In genomic region chr4:146368209-146368608, GRCh38 we compare ENCODE assay signal across 21 cellular contexts.
DNase-seq lines count a peak whose midpoint lies in the region; TF ChIP-seq lines count a peak whose summit lies in the region.
"Had no signal": no experiment of that assay in that cellular context is flagged by ENCODE, and none has a peak within 500 bp of the region (broad histone marks: within the 10 kb centered on the region; RNA-seq: fewer than 3 reads in every experiment).

No MANE protein-coding gene starts in this region.

- no peak overlapping the region for H3K9ac ChIP-seq in neural cell (ENCODE audit: low read length)
- H3K9ac ChIP-seq: GM23248 had no signal

- no peaks in the 10 kb centered on the region for H3K36me3 ChIP-seq in neural cell (ENCODE audit: insufficient read depth, low read length)
- H3K36me3 ChIP-seq: adrenal gland, colonic mucosa, stomach, vagina had no signal

- H3K4me3 ChIP-seq in neural cell (ENCODE audit: low read length): peak overlapping the region; percentile 11
- H3K4me3 ChIP-seq: adrenal gland, colonic mucosa, GM23248, K562, PC-9, stomach, vagina had no signal

- H3K79me2 ChIP-seq in neural cell (replicated peaks; ENCODE audit: insufficient read depth, low read length): no peaks in the 10 kb centered on the region

- DNase-seq in Ammon's horn (ENCODE audit: low spot score): peak; percentile 48
- peak; percentile 34 for DNase-seq in fibroblast of the conjunctiva (ENCODE audit: low read depth)
- no peak for DNase-seq in stimulated activated naive CD4-positive, alpha-beta T cell (lab: John Stamatoyannopoulos, UW)
- no peak for DNase-seq in GM13976 (ENCODE audit: low spot score)
- no peak for DNase-seq in RKO (ENCODE audit: low spot score)
- no peak for DNase-seq in ureter (ENCODE audit: low spot score)
- DNase-seq: activated CD4-positive, alpha-beta memory T cell treated with anti-CD3 and anti-CD28 coated beads, Interleukin-2, amount 10 ng/mL, durations not matched to agents 7 days and 5 days; colonic mucosa; COR-L47; GDM1; GM23248; NCI-H748 treated with DMSO at 0.1 percent for 48 hours; PC-9; stomach; T-cell had no signal

- H3K9me3 ChIP-seq in neural cell (ENCODE audit: low read length): peaks cover 7% of the 10 kb centered on the region
- H3K9me3 ChIP-seq: colonic mucosa, vagina had no signal

- no peak for TF ChIP-seq RAD21 in neural cell (conservative IDR thresholded peaks at IDR 0.05)

- no peak for TF ChIP-seq CTCF in VCaP (conservative IDR thresholded peaks at IDR 0.05)
- TF ChIP-seq CTCF in neural cell (IDR thresholded peaks at IDR 0.05; ENCODE audit: poor library complexity, severe bottlenecking): no peak
- no peak for TF ChIP-seq CTCF in GM13976 (IDR thresholded peaks at IDR 0.05; ENCODE audit: borderline replicate concordance, control extremely low read depth, extremely low read depth, insufficient read depth, missing control alignments)

- H3F3A ChIP-seq in neural cell (ENCODE audit: insufficient read depth, low read length, poor library complexity, severe bottlenecking): no peaks in the 10 kb centered on the region

- H3K27ac ChIP-seq in VCaP: peak overlapping the region; percentile 72
- H3K27ac ChIP-seq in neural cell (ENCODE audit: low read length): no peak overlapping the region
- H3K27ac ChIP-seq: adrenal gland, colonic mucosa, GM23248, HL-60, PC-9, stomach, vagina had no signal

- TF ChIP-seq EP300 in neural cell (conservative IDR thresholded peaks at IDR 0.05; ENCODE audit: poor library complexity, severe bottlenecking): no peak

- in situ Hi-C loops in GM13976 (cut with MboI; ENCODE audit: low sequenced_read_pairs, unreplicated experiment): no loop called here

- H3K9me2 ChIP-seq in neural cell (ENCODE audit: insufficient read depth, low read length): no peaks in the 10 kb centered on the region

- H3K27me3 ChIP-seq in neural cell (ENCODE audit: insufficient read depth, low read depth, low read length): no peaks in the 10 kb centered on the region
- H3K27me3 ChIP-seq: adrenal gland, colonic mucosa, stomach, vagina had no signal

- no peak overlapping the region for H3K4me2 ChIP-seq in neural cell (ENCODE audit: low read length)
- H3K4me2 ChIP-seq: PC-9 had no signal

- no peaks in the 10 kb centered on the region for H4K20me1 ChIP-seq in neural cell (ENCODE audit: insufficient read depth)

- no peak overlapping the region for H2AFZ ChIP-seq in neural cell (ENCODE audit: low read depth, low read length)
- H2AFZ ChIP-seq: GM23248, PC-9 had no signal

TF ChIP-seq in neural cell, 6 proteins besides CTCF, POLR2A, EP300 and RAD21:
- TF ChIP-seq MXI1 (conservative IDR thresholded peaks at IDR 0.05; ENCODE audit: poor library complexity, severe bottlenecking): no peak
- TF ChIP-seq POLR2AphosphoS5 (IDR thresholded peaks at IDR 0.05): peak; percentile 19
TF ChIP-seq in neural cell: peak in this region for 1.

Comparison
In these comparisons a context has a peak if more than half of its experiments do, and no peak if none do; other contexts are left out.
1. DNase-seq: peak in Ammon's horn (single experiment) and fibroblast of the conjunctiva (single experiment); none in stimulated activated naive CD4-positive, alpha-beta T cell (0 of 6), GM13976 (single experiment), RKO (single experiment) and ureter (single experiment).